1 cellular context compared by ENCODE assay signal in the genomic region with DNA sequence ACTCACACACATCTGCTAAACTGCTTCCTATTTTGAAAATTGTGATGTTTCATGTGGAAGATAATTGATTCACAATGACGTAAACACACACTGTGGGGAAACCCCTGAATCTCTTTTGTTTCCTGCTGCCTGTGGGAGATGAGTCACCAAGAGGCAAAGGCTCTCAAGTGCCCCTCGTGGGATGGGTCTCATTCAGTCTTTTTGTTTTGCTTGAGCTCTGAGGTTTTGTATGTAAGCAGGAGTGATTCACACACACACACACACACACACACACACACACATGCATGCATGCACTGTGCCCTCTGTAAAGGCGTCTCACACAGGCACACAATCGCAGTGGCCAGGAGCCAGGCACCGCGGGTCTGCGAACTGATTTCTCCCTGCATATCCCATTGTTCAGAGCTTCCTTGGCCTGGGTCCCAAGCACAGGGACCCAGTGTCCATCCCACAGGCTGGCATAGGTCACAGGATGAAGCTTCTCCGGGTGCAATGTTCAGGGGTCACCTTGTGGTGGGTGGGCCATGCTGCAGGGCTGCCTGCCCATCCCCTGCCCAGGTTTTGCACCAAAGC.
TF ChIP-seq lines count a peak whose summit lies in the region.

No MANE protein-coding gene starts in this region.

TF ChIP-seq in IMR-90, 13 proteins besides CTCF, POLR2A, EP300 and RAD21 (continued from another document):
- no peak for TF ChIP-seq SMC3 (IDR thresholded peaks at IDR 0.05; ENCODE audit: low read depth, low read length)
- TF ChIP-seq RFX5 (IDR thresholded peaks at IDR 0.05; ENCODE audit: low read depth, low read length), result no peak
- TF ChIP-seq, protein P1, sequence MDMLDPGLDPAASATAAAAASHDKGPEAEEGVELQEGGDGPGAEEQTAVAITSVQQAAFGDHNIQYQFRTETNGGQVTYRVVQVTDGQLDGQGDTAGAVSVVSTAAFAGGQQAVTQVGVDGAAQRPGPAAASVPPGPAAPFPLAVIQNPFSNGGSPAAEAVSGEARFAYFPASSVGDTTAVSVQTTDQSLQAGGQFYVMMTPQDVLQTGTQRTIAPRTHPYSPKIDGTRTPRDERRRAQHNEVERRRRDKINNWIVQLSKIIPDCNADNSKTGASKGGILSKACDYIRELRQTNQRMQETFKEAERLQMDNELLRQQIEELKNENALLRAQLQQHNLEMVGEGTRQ (IDR thresholded peaks at IDR 0.05; ENCODE audit: low read depth, low read length), result no peak
TF ChIP-seq in IMR-90: peak in this region for 3.
